Comparison of ENCODE assay signal across 25 cellular contexts in genomic region chr17:49548051-49548505, GRCh38. TPM values are rescaled to one million over a fixed set of nuclear protein-coding genes. Genes with fewer than 3 reads are reported as not detected.
DNase-seq lines count a peak whose midpoint lies in the region; ATAC-seq and TF ChIP-seq lines count a peak whose summit lies in the region.
"Had no signal": no experiment of that assay in that cellular context is flagged by ENCODE, and none has a peak within 500 bp of the region (broad histone marks: within the 10 kb centered on the region; RNA-seq: fewer than 3 reads in every experiment).

No MANE protein-coding gene starts in this region.

- WGBS in heart right ventricle, 2 donors, result 61 to 62% methylated on average over 12 of the region's 12 CpGs

- H3K36me3 ChIP-seq in SJCRH30, result no peaks in the 10 kb centered on the region
- no peaks in the 10 kb centered on the region for H3K36me3 ChIP-seq in heart right ventricle
- H3K36me3 ChIP-seq: neutrophil, thoracic aorta, vagina had no signal

- H3K27me3 ChIP-seq in SJCRH30, result no peaks in the 10 kb centered on the region
- peaks cover 0 to 18% (median 0%) of the 10 kb centered on the region in 7 donors for H3K27me3 ChIP-seq in heart right ventricle
- H3K27me3 ChIP-seq: neutrophil, vagina had no signal

- H3K36me3 Mint-ChIP-seq in neural crest cell (ENCODE audit: low read depth) (no peaks in the 10 kb centered on the region), T-helper 17 cell (ENCODE audit: low read depth) (peaks cover 7% of the 10 kb centered on the region)
- H3K36me3 Mint-ChIP-seq: CD8-positive, alpha-beta memory T cell had no signal

- H3K27me3 Mint-ChIP-seq in neural crest cell (ENCODE audit: low read depth) (no peaks in the 10 kb centered on the region), T-helper 17 cell (peaks cover 17% of the 10 kb centered on the region)

- peak overlapping the region; percentile 74 for H3K27ac ChIP-seq in SJCRH30
- peak overlapping the region in 4 of 10 donors; percentile 34 to 65 (median 45) for H3K27ac ChIP-seq in heart right ventricle
- H3K27ac ChIP-seq: KMS-11, neutrophil, thoracic aorta, vagina, VCaP had no signal

- intact Hi-C loops in heart right ventricle (cut with DNase I), result loop anchor here in 9 of 10 donors (2.0 to 5.0 kb wide), 5 partner anchors 51 to 113 kb away; partner anchors contain the start of gene NGFR (in 2 of the 9)

- ATAC-seq in heart right ventricle (peak in 7 of 8 donors; percentile 46 to 62 (median 56)), T-helper 17 cell (no peak)

- no peaks in the 10 kb centered on the region for H3K9me3 ChIP-seq in SJCRH30 (replicated peaks)
- peaks cover 0 to 4% (median 0%) of the 10 kb centered on the region in 11 donors for H3K9me3 ChIP-seq in heart right ventricle
- H3K9me3 ChIP-seq in T-helper 17 cell (ENCODE audit: control insufficient read depth, low read length, poor library complexity, severe bottlenecking), result no peaks in the 10 kb centered on the region
- H3K9me3 ChIP-seq: neutrophil, thoracic aorta, vagina had no signal

- TF ChIP-seq CTCF in heart right ventricle (IDR thresholded peaks at IDR 0.05) (no peak), neural crest cell (conservative IDR thresholded peaks at IDR 0.05) (no peak)

- H3K4me3 ChIP-seq in SJCRH30, result no peak overlapping the region
- H3K4me3 ChIP-seq in heart right ventricle, result no peak overlapping the region
- H3K4me3 ChIP-seq: thoracic aorta, vagina had no signal

- H3K27ac Mint-ChIP-seq in neural crest cell (ENCODE audit: unreplicated experiment) (peak overlapping the region; percentile 27), T-helper 17 cell (no peak overlapping the region)
- H3K27ac Mint-ChIP-seq: progenitor cell of endocrine pancreas had no signal

- H3K4me3 Mint-ChIP-seq in neural crest cell, result no peak overlapping the region
- H3K4me3 Mint-ChIP-seq in T-helper 17 cell, result no peak overlapping the region
- H3K4me3 Mint-ChIP-seq: CD8-positive, alpha-beta memory T cell had no signal

- peaks cover 34% of the 10 kb centered on the region for H3K4me1 Mint-ChIP-seq in neural crest cell
- peaks cover 2% of the 10 kb centered on the region for H3K4me1 Mint-ChIP-seq in T-helper 17 cell
- H3K4me1 Mint-ChIP-seq: CD8-positive, alpha-beta memory T cell had no signal

- H3K4me1 ChIP-seq in SJCRH30 (peaks cover 74% of the 10 kb centered on the region), heart right ventricle (peaks cover 0 to 23% (median 0%) of the 10 kb centered on the region in 9 donors)

- DNase-seq in AG08396 (ENCODE audit: low spot score) (peak; percentile 5), SJCRH30 (peak; percentile 53 to 59), heart right ventricle (peak in 1 of 2 donors; percentile 52), neural crest cell (ENCODE audit: low read depth, low spot score) (no peak), NCI-H2081 (lab: John Stamatoyannopoulos, UW) (no peak), C1 segment of cervical spinal cord (lab: John Stamatoyannopoulos, UW) (no peak), T-helper 17 cell (no peak)
- no peak for DNase-seq in effector CD4-positive, alpha-beta T cell
- DNase-seq: activated CD4-positive, alpha-beta T cell treated with anti-CD3 and anti-CD28 coated beads for 48 hours; activated CD8-positive, alpha-beta memory T cell treated with anti-CD3 and anti-CD28 coated beads for 24 hours; activated gamma-delta T cell treated with Interleukin-2 at 50 U/mL for 16 hours; CD8-positive, alpha-beta memory T cell; cerebellar nuclear complex; effector CD8-positive, alpha-beta T cell; kidney glomerular epithelial cell; NCI-H1417 treated with DMSO at 0.1 percent for 48 hours; stimulated activated naive CD4-positive, alpha-beta T cell treated with Interleukin-2 at 50 U/mL for 16 hours had no signal

- no peaks in the 10 kb centered on the region for H3K9me3 Mint-ChIP-seq in neural crest cell

RNA-seq across cellular contexts. Expression of gene NXPH3, which starts 27.6 kb away (rescaled TPM):
- total RNA-seq in SJCRH30 (2014; rRNA removed; shearing (Covaris generic)), result 1.0 and 1.2 TPM in 2 replicates
- total RNA-seq in heart right ventricle (1 to 10 TPM; 2.2 to 4.4 (median 3.2) TPM), neural crest cell (0.79 and 1.1 TPM in 2 replicates), T-helper 17 cell (not detected)
- polyA plus RNA-seq in heart right ventricle, result 1 to 10 TPM; 2.3 to 5.9 TPM
- total RNA-seq: NCI-H460 had no signal
- polyA plus RNA-seq: CD8-positive, alpha-beta memory T cell had no signal

RNA-seq across cellular contexts. Expression of gene NGFR, which starts 53.0 kb away (rescaled TPM):
- 104 and 105 TPM in 2 replicates for total RNA-seq in SJCRH30 (2014; rRNA removed; shearing (Covaris generic))
- total RNA-seq in heart right ventricle, result 10 to 100 TPM in 4 of 10 donors, 1 to 10 TPM in 6; 1.8 to 22.9 (median 2.7) TPM
- polyA plus RNA-seq in heart right ventricle, result 1 to 10 TPM; 6.4 to 7.2 TPM
- 322 and 334 TPM in 2 replicates for total RNA-seq in neural crest cell
- total RNA-seq in T-helper 17 cell, result under 1 TPM; 0.25 to 0.52 TPM
- total RNA-seq: epithelial cell of proximal tubule had no signal

Comparison
In these comparisons a context has a peak if more than half of its experiments do, and no peak if none do; other contexts are left out.
1. DNase-seq: peak in AG08396 (single experiment) and SJCRH30 (2 of 2); none in neural crest cell (single experiment), effector CD4-positive, alpha-beta T cell (single experiment), NCI-H2081 (0 of 2), C1 segment of cervical spinal cord (0 of 14) and T-helper 17 cell (0 of 3).